In genomic region chr6:150267686-150268561, GRCh38 we compare ENCODE assay signal across 1 cellular context.
TF ChIP-seq lines count a peak whose summit lies in the region.

No MANE protein-coding gene starts in this region.

TF ChIP-seq in K562, 482 proteins besides CTCF, POLR2A, EP300 and RAD21 (continued from another document and continues in another):
- TF ChIP-seq FOXP4 (CRISPR knock-in tag; IDR thresholded peaks at IDR 0.05; ENCODE audit: borderline replicate concordance), result no peak
- TF ChIP-seq ZNF143 (CRISPR knock-in tag; IDR thresholded peaks at IDR 0.05), result no peak
- no peak for TF ChIP-seq BRD9 (IDR thresholded peaks at IDR 0.05; ENCODE audit: low read depth, partially characterized antibody)
- TF ChIP-seq USF1 (CRISPR knock-in tag; IDR thresholded peaks at IDR 0.05), result no peak
- peak; percentile 81 for TF ChIP-seq CBFA2T3 (IDR thresholded peaks at IDR 0.05)
- TF ChIP-seq ZNF511 (CRISPR knock-in tag; IDR thresholded peaks at IDR 0.05), result no peak
- TF ChIP-seq PBX2 (CRISPR knock-in tag; IDR thresholded peaks at IDR 0.05; ENCODE audit: low read depth), result no peak
- TF ChIP-seq PBX2 (tag; conservative IDR thresholded peaks at IDR 0.05; ENCODE audit: low read depth), result peak; percentile 52
- TF ChIP-seq BRD4 (IDR thresholded peaks at IDR 0.05), result peak; percentile 61; the same call in 1 of the 2 replicates
- no peak for TF ChIP-seq BDP1 (IDR thresholded peaks at IDR 0.05; ENCODE audit: insufficient read depth, insufficient read length)
- TF ChIP-seq GABPB2 (CRISPR knock-in tag; conservative IDR thresholded peaks at IDR 0.05), result no peak; the same call in 1 of the 2 replicates
- TF ChIP-seq SAFB2 (IDR thresholded peaks at IDR 0.05; ENCODE audit: borderline replicate concordance, low read depth, low read length, severe bottlenecking), result no peak
- TF ChIP-seq ZNF197 (CRISPR knock-in tag; IDR thresholded peaks at IDR 0.05; ENCODE audit: low read depth), result no peak
- TF ChIP-seq RAD51 (IDR thresholded peaks at IDR 0.05; ENCODE audit: borderline replicate concordance, low read depth), result no peak
- no peak for TF ChIP-seq ZNF436 (CRISPR knock-in tag; IDR thresholded peaks at IDR 0.05)
- TF ChIP-seq ESRRB (CRISPR knock-in tag; IDR thresholded peaks at IDR 0.05; ENCODE audit: borderline replicate concordance), result no peak; the same call in 1 of the 2 replicates
- no peak for TF ChIP-seq PRMT5 (CRISPR knock-in tag; IDR thresholded peaks at IDR 0.05)
- TF ChIP-seq ELF4 (CRISPR knock-in tag; IDR thresholded peaks at IDR 0.05), result no peak
- TF ChIP-seq FOXP1 (CRISPR knock-in tag; IDR thresholded peaks at IDR 0.05), result no peak
- TF ChIP-seq ETV1 (tag; conservative IDR thresholded peaks at IDR 0.05; ENCODE audit: low read depth), result no peak; the same call in 1 of the 2 replicates
- no peak; the same call in 1 of the 2 replicates for TF ChIP-seq NFXL1 (CRISPR knock-in tag; IDR thresholded peaks at IDR 0.05)
- TF ChIP-seq JUNB (CRISPR knock-in tag; conservative IDR thresholded peaks at IDR 0.05), result no peak
- no peak for TF ChIP-seq KDM2B (CRISPR knock-in tag; IDR thresholded peaks at IDR 0.05)
- no peak for TF ChIP-seq RBM22 (IDR thresholded peaks at IDR 0.05; ENCODE audit: low read depth, low read length, poor library complexity, severe bottlenecking)
- TF ChIP-seq ZNF77 (CRISPR knock-in tag; IDR thresholded peaks at IDR 0.05), result no peak
- no peak for TF ChIP-seq RFX1 (IDR thresholded peaks at IDR 0.05)
- no peak for TF ChIP-seq PCBP2 (IDR thresholded peaks at IDR 0.05; ENCODE audit: low read depth, low read length, poor library complexity, severe bottlenecking)
- peak; percentile 83 for TF ChIP-seq DPF2 (IDR thresholded peaks at IDR 0.05)
- TF ChIP-seq CBX3 (IDR thresholded peaks at IDR 0.05; ENCODE audit: borderline replicate concordance in 1 of 2, low read length in 2 of 2), result no peak
- peak in 1 of 2 experiments; percentile 41; a peak in 2 of 4 replicates for TF ChIP-seq TBL1XR1 (IDR thresholded peaks at IDR 0.05; ENCODE audit: low read length in 2 of 2)
- no peak for TF ChIP-seq CEBPB (tag; IDR thresholded peaks at IDR 0.05)
- TF ChIP-seq ZNF707 (CRISPR knock-in tag; conservative IDR thresholded peaks at IDR 0.05), result no peak
- TF ChIP-seq NFE2 (IDR thresholded peaks at IDR 0.05; ENCODE audit: low read depth), result peak; percentile 73
- no peak for TF ChIP-seq DACH1 (IDR thresholded peaks at IDR 0.05; ENCODE audit: partially characterized antibody)
- TF ChIP-seq NFATC3 (IDR thresholded peaks at IDR 0.05), result no peak
- no peak for TF ChIP-seq TEAD2 (tag; IDR thresholded peaks at IDR 0.05)
- TF ChIP-seq DMBX1 (CRISPR knock-in tag; IDR thresholded peaks at IDR 0.05; ENCODE audit: borderline replicate concordance), result 0 out of 2 replicates have a peak, but pooled peaks have one; percentile 66
- no peak for TF ChIP-seq COPS2 (conservative IDR thresholded peaks at IDR 0.05)
- TF ChIP-seq BCL6 (CRISPR knock-in tag; IDR thresholded peaks at IDR 0.05), result no peak
- TF ChIP-seq NFYB (IDR thresholded peaks at IDR 0.05; ENCODE audit: extremely low read depth, insufficient read length), result no peak
- no peak for TF ChIP-seq ZNF655 (CRISPR knock-in tag; IDR thresholded peaks at IDR 0.05)
- TF ChIP-seq BRF2 (IDR thresholded peaks at IDR 0.05; ENCODE audit: borderline replicate concordance, insufficient read depth, insufficient read length), result no peak
- no peak for TF ChIP-seq LCOR (CRISPR knock-in tag; IDR thresholded peaks at IDR 0.05)
- no peak for TF ChIP-seq CREBBP (IDR thresholded peaks at IDR 0.05; ENCODE audit: low read depth, low read length)
- no peak for TF ChIP-seq BCOR (IDR thresholded peaks at IDR 0.05)
- no peak for TF ChIP-seq TCF7L2 (IDR thresholded peaks at IDR 0.05; ENCODE audit: low read depth, low read length)
- no peak for TF ChIP-seq IRF1 (CRISPR knock-in tag; IDR thresholded peaks at IDR 0.05; ENCODE audit: borderline replicate concordance)
- TF ChIP-seq THAP12 (CRISPR knock-in tag; IDR thresholded peaks at IDR 0.05), result no peak
- TF ChIP-seq ZNF232 (CRISPR knock-in tag; IDR thresholded peaks at IDR 0.05), result no peak
- peak in 1 of 3 experiments; percentile 33 for TF ChIP-seq YY1 (IDR thresholded peaks at IDR 0.05; ENCODE audit: borderline replicate concordance in 1 of 3, control insufficient read depth in 1 of 3, extremely low read depth in 1 of 3, insufficient read depth in 3 of 3, insufficient read length in 1 of 3, insufficient replicate concordance in 2 of 3, low read depth in 1 of 3, low read length in 2 of 3)
- TF ChIP-seq POLR2AphosphoS5 (IDR thresholded peaks at IDR 0.05; ENCODE audit: control insufficient read depth, insufficient read depth, low read depth, low read length), result peak; percentile 43; the same call in 1 of the 2 replicates
- no peak for TF ChIP-seq ZBTB43 (CRISPR knock-in tag; IDR thresholded peaks at IDR 0.05)
- TF ChIP-seq FOXA1 (IDR thresholded peaks at IDR 0.05; ENCODE audit: borderline replicate concordance), result no peak
- TF ChIP-seq ARID4B (CRISPR knock-in tag; IDR thresholded peaks at IDR 0.05), result no peak
